In genomic region chr20:3237011-3237957, GRCh38 we compare ENCODE assay signal across 14 cellular contexts. TPM values are rescaled to one million over a fixed set of nuclear protein-coding genes. Genes with fewer than 3 reads are reported as not detected.
DNase-seq lines count a peak whose midpoint lies in the region; ATAC-seq and TF ChIP-seq lines count a peak whose summit lies in the region.
"Had no signal": no experiment of that assay in that cellular context is flagged by ENCODE, and none has a peak within 500 bp of the region (broad histone marks: within the 10 kb centered on the region; RNA-seq: fewer than 3 reads in every experiment).

No MANE protein-coding gene starts in this region.

- H3K4me1 ChIP-seq in HEK293 (ENCODE audit: control insufficient read depth, insufficient read depth, low read length), result no peaks in the 10 kb centered on the region

- TF ChIP-seq CTCF in CD14-positive monocyte (IDR thresholded peaks at IDR 0.05) (no peak), HEK293 (tag by site-specific recombination; IDR thresholded peaks at IDR 0.05) (no peak), brain (conservative IDR thresholded peaks at IDR 0.05) (no peak), mesothelial cell of epicardium (IDR thresholded peaks at IDR 0.05; ENCODE audit: unreplicated experiment) (no peak), GM20000 (IDR thresholded peaks at IDR 0.05; ENCODE audit: extremely low read depth, missing control alignments) (no peak)

- H3K9me3 ChIP-seq in HEK293 (ENCODE audit: control insufficient read depth, insufficient read depth, low read depth, low read length), result no peaks in the 10 kb centered on the region
- H3K9me3 ChIP-seq: ovary had no signal

- no peak overlapping the region for H3K27ac Mint-ChIP-seq in CD14-positive monocyte
- no peak overlapping the region for H3K27ac Mint-ChIP-seq in brain
- no peak overlapping the region for H3K27ac Mint-ChIP-seq in mesothelial cell of epicardium

- DNase-seq in CD14-positive monocyte (ENCODE audit: low spot score) (no peak), mesothelial cell of epicardium (ENCODE audit: low spot score in 2 of 2, unreplicated experiment in 2 of 2) (no peak), GM20000 (ENCODE audit: low spot score) (no peak), RKO (ENCODE audit: low spot score) (no peak)
- no peak for DNase-seq in stimulated activated CD4-positive, alpha-beta T cell treated with anti-CD3 and anti-CD28 coated beads, Interleukin-2, amount 100 ng/mL, for 24 hours
- DNase-seq: activated CD4-positive, CD25-positive, alpha-beta regulatory T cell treated with anti-CD3 and anti-CD28 coated beads, Interleukin-2, amount 50 U/mL, for 72 hours; DMS153; hypothalamus; ovary; RPMI8226 had no signal

- no peaks in the 10 kb centered on the region for H3K36me3 ChIP-seq in HEK293 (ENCODE audit: control insufficient read depth in 2 of 2, insufficient read depth in 1 of 2, low read length in 2 of 2)
- H3K36me3 ChIP-seq: cardiac muscle cell, ovary had no signal

- POLR2A ChIA-PET in HEK293 (lab: Yijun Ruan, JAX), result no interaction called here

- H3K27me3 Mint-ChIP-seq in CD14-positive monocyte (ENCODE audit: low read depth in 3 of 3) (peaks cover 59 to 73% (median 68%) of the 10 kb centered on the region in 3 donors), brain (peaks cover 74% of the 10 kb centered on the region), mesothelial cell of epicardium (ENCODE audit: low read depth) (peaks cover 74% of the 10 kb centered on the region)

- CTCF ChIA-PET in HEK293 (lab: Yijun Ruan, JAX), result interaction anchor here (0.6 to 1.6 kb wide), 6 partner anchors 13 to 308 kb away, joined by 3 to 5 read pairs (median 4); no protein-coding TSS in a partner anchor

- intact Hi-C loops in CD14-positive monocyte (cut with micrococcal nuclease), result no loop called here

- peaks cover 15% of the 10 kb centered on the region for H3K4me1 Mint-ChIP-seq in CD14-positive monocyte
- H3K4me1 Mint-ChIP-seq in brain, result peaks cover 6% of the 10 kb centered on the region
- peaks cover 8% of the 10 kb centered on the region for H3K4me1 Mint-ChIP-seq in mesothelial cell of epicardium

- H3K36me3 Mint-ChIP-seq in CD14-positive monocyte (peaks cover 6 to 9% of the 10 kb centered on the region in 2 donors), brain (no peaks in the 10 kb centered on the region), mesothelial cell of epicardium (no peaks in the 10 kb centered on the region)

- H3K4me3 ChIP-seq in HEK293 (ENCODE audit: low read depth, low read length), result no peak overlapping the region

- H3K9me3 Mint-ChIP-seq in CD14-positive monocyte (peaks cover 0 to 21% (median 9%) of the 10 kb centered on the region in 7 donors), brain (peaks cover 0 to 23% (median 0%) of the 10 kb centered on the region in 5 experiments), mesothelial cell of epicardium (no peaks in the 10 kb centered on the region)

- no peak overlapping the region for H3K27ac ChIP-seq in HEK293 (ENCODE audit: extremely low read depth, low read depth, low read length)
- H3K27ac ChIP-seq: cardiac muscle cell, ovary had no signal

- H3K4me3 Mint-ChIP-seq in CD14-positive monocyte (peak overlapping the region; percentile 93 to 98), brain (peak overlapping the region; percentile 60 to 81 (median 65)), mesothelial cell of epicardium (peak overlapping the region; percentile 55)

- no peak for ATAC-seq in HG03175 (IDR thresholded peaks at IDR 0.05; ENCODE audit: unreplicated experiment)

TF ChIP-seq in HEK293, 187 proteins besides CTCF, POLR2A, EP300 and RAD21:
- TF ChIP-seq ZNF341 (tag by site-specific recombination; IDR thresholded peaks at IDR 0.05; ENCODE audit: low read depth) (0 out of 2 replicates have a peak, but pooled peaks have one; percentile 17), ZNF140 (tag by site-specific recombination; IDR thresholded peaks at IDR 0.05) (no peak)
TF ChIP-seq in HEK293: peak in this region for 1.

RNA-seq across cellular contexts. Expression of gene SLC4A11, which starts 1.7 kb away (rescaled TPM):
- under 1 TPM in 1 of 2 donors, not detected in 1; 0.11 TPM for polyA plus RNA-seq in CD14-positive monocyte
- 9.7 TPM for polyA plus RNA-seq in brain (ENCODE audit: insufficient read depth, low read depth, low replicate concordance)
- total RNA-seq in mesothelial cell of epicardium, result 1.0 to 2.5 TPM (median 1.9 TPM) in 3 replicates
- polyA plus RNA-seq: cardiac muscle cell had no signal

RNA-seq across cellular contexts. Expression of gene ITPA, which starts 28.0 kb away (rescaled TPM):
- 10 to 100 TPM; 57.0 to 62.8 TPM for polyA plus RNA-seq in CD14-positive monocyte
- 40.6 TPM for polyA plus RNA-seq in brain (ENCODE audit: insufficient read depth, low read depth, low replicate concordance)
- 54.7 to 59.3 TPM (median 57.6 TPM) in 3 replicates for total RNA-seq in mesothelial cell of epicardium

RNA-seq across cellular contexts. Expression of gene DDRGK1, which starts 32.8 kb away (rescaled TPM):
- polyA plus RNA-seq in CD14-positive monocyte (10 to 100 TPM; 39.9 to 42.7 TPM), brain (ENCODE audit: insufficient read depth, low read depth, low replicate concordance) (82.9 TPM)
- 62.7 to 63.0 TPM (median 63.0 TPM) in 3 replicates for total RNA-seq in mesothelial cell of epicardium
